Comparison of ENCODE assay signal across 24 cellular contexts in the genomic region with DNA sequence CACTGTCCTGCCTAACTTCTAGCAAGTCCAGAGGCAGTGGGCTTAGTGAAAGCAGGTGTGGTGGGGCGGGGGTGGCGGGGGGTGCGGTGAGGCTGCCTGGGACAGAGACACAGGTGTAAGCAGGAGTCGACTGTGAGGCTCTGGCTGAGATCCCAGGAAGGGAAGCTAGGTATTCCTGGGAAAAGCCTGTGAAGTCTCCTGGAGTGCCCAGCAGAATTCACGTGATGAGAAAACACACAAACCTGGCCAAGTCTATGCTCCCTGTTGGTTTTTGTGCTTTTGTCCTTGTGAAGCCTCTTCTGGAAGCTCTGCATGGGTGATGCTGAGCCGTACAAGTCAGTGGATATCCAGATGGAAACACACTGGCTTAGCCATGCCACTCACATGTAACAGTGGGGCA. TPM values are rescaled to one million over a fixed set of nuclear protein-coding genes. Genes with fewer than 3 reads are reported as not detected.
A peak's percentile ranks its signal among the peaks of the same experiment; 100 is the strongest.
DNase-seq lines count a peak whose midpoint lies in the region; ATAC-seq and TF ChIP-seq lines count a peak whose summit lies in the region.
"Had no signal": no experiment of that assay in that cellular context is flagged by ENCODE, and none has a peak within 500 bp of the region (broad histone marks: within the 10 kb centered on the region; RNA-seq: fewer than 3 reads in every experiment).

No MANE protein-coding gene starts in this region.

- no peak overlapping the region for H3K9ac ChIP-seq in endodermal cell (ENCODE audit: extremely low read depth, low read length, poor library complexity, severe bottlenecking)
- H3K9ac ChIP-seq: GM23248 had no signal

- H3K4me3 Mint-ChIP-seq in endodermal cell (no peak overlapping the region), progenitor cell of endocrine pancreas (ENCODE audit: low read depth) (no peak overlapping the region)
- H3K4me3 Mint-ChIP-seq: activated CD4-positive, alpha-beta memory T cell treated with anti-CD3 and anti-CD28 coated beads for 36 hours; WTC11 had no signal

- H3K27ac Mint-ChIP-seq in endodermal cell, result no peak overlapping the region
- H3K27ac Mint-ChIP-seq in progenitor cell of endocrine pancreas, result no peak overlapping the region
- H3K27ac Mint-ChIP-seq: activated CD4-positive, alpha-beta memory T cell treated with anti-CD3 and anti-CD28 coated beads for 36 hours had no signal

- TF ChIP-seq POLR2A in thyroid gland (IDR thresholded peaks at IDR 0.05), result no peak

- TF ChIP-seq CTCF in endodermal cell (conservative IDR thresholded peaks at IDR 0.05) (no peak), thyroid gland (IDR thresholded peaks at IDR 0.05) (no peak), progenitor cell of endocrine pancreas (IDR thresholded peaks at IDR 0.05; ENCODE audit: unreplicated experiment) (no peak)

- H3K27me3 Mint-ChIP-seq in endodermal cell (ENCODE audit: insufficient read depth) (peaks cover 13% of the 10 kb centered on the region), progenitor cell of endocrine pancreas (no peaks in the 10 kb centered on the region)
- H3K27me3 Mint-ChIP-seq: activated CD4-positive, alpha-beta memory T cell treated with anti-CD3 and anti-CD28 coated beads for 36 hours had no signal

- H3K27me3 ChIP-seq in endodermal cell (ENCODE audit: control insufficient read depth, insufficient read depth, low read length, poor library complexity, severe bottlenecking) (peaks cover 8% of the 10 kb centered on the region), thyroid gland (no peaks in the 10 kb centered on the region)
- H3K27me3 ChIP-seq: dorsolateral prefrontal cortex, SJCRH30 had no signal

- H3K9me3 Mint-ChIP-seq in endodermal cell, result no peaks in the 10 kb centered on the region
- H3K9me3 Mint-ChIP-seq in progenitor cell of endocrine pancreas (ENCODE audit: low read depth), result no peaks in the 10 kb centered on the region
- H3K9me3 Mint-ChIP-seq: activated CD4-positive, alpha-beta memory T cell treated with anti-CD3 and anti-CD28 coated beads for 36 hours; WTC11 had no signal

- H3K9me3 ChIP-seq in endodermal cell (ENCODE audit: control insufficient read depth, low read length), result no peaks in the 10 kb centered on the region
- H3K9me3 ChIP-seq in thyroid gland, result no peaks in the 10 kb centered on the region
- H3K9me3 ChIP-seq: neutrophil, SJCRH30 had no signal

- 43 to 77% methylated on average over 2 to 6 of the region's 6 CpGs for WGBS in endodermal cell (ENCODE audit: insufficient coverage in 1 of 2, insufficient read length in 1 of 2), 2 experiments
- WGBS in thyroid gland, 2 donors, result 37 to 63% methylated on average over 5 of the region's 6 CpGs

- no peak overlapping the region for H3K27ac ChIP-seq in endodermal cell (ENCODE audit: low read depth, low read length)
- H3K27ac ChIP-seq in thyroid gland, result peak overlapping the region in 1 of 3 donors; percentile 5
- H3K27ac ChIP-seq: GM23248, neutrophil, SJCRH30 had no signal

- no peak for ATAC-seq in HG03135 (IDR thresholded peaks at IDR 0.05; ENCODE audit: unreplicated experiment)
- ATAC-seq: K562, WTC11 had no signal

- no peaks in the 10 kb centered on the region for H3K36me3 ChIP-seq in endodermal cell (ENCODE audit: control insufficient read depth, insufficient read depth, low read length)
- H3K36me3 ChIP-seq in thyroid gland, result no peaks in the 10 kb centered on the region
- H3K36me3 ChIP-seq: neutrophil had no signal

- H3K4me3 ChIP-seq in endodermal cell (ENCODE audit: low read length) (no peak overlapping the region), thyroid gland (replicated peaks in 1 of 3) (no peak overlapping the region)
- H3K4me3 ChIP-seq: dorsolateral prefrontal cortex, GM23248, K562, SJCRH30 had no signal

- H3K4me1 Mint-ChIP-seq in endodermal cell (peaks cover 14% of the 10 kb centered on the region), progenitor cell of endocrine pancreas (ENCODE audit: low read depth) (peaks cover 23% of the 10 kb centered on the region)

- no peaks in the 10 kb centered on the region for H3K36me3 Mint-ChIP-seq in endodermal cell (ENCODE audit: low read depth)
- peaks cover 8% of the 10 kb centered on the region for H3K36me3 Mint-ChIP-seq in progenitor cell of endocrine pancreas (ENCODE audit: insufficient read depth)
- H3K36me3 Mint-ChIP-seq: WTC11 had no signal

- peak; percentile 43 for DNase-seq in activated CD8-positive, alpha-beta memory T cell treated with anti-CD3 and anti-CD28 coated beads for 24 hours
- DNase-seq in activated CD8-positive, alpha-beta memory T cell treated with anti-CD3 and anti-CD28 coated beads, Interleukin-2, amount 50 U/mL, for 48 hours, result no peak
- DNase-seq in NCI-H2196 treated with DMSO at 0.1 percent for 48 hours (lab: John Stamatoyannopoulos, UW; ENCODE audit: unreplicated experiment) (peak; percentile 20), endodermal cell (peak; percentile 35), thyroid gland (peak; percentile 57 to 66), MV-4-11 (lab: John Stamatoyannopoulos, UW) (no peak), progenitor cell of endocrine pancreas (ENCODE audit: low spot score, unreplicated experiment) (no peak)
- DNase-seq: activated CD4-positive, alpha-beta memory T cell treated with anti-CD3 and anti-CD28 coated beads for 36 hours; amygdala; C1 segment of cervical spinal cord; DMS 273 treated with DMSO at 0.1 percent for 48 hours; dorsolateral prefrontal cortex; GF-D8; GM23248; hippocampal formation; NCI-H2081 treated with DMSO at 0.1 percent for 48 hours; NCI-H774; OCI-M1; SJCRH30; substantia nigra had no signal

- H3K4me1 ChIP-seq in endodermal cell (ENCODE audit: control insufficient read depth, insufficient read depth, low read length) (no peaks in the 10 kb centered on the region), thyroid gland (peaks cover 41 to 53% of the 10 kb centered on the region in 2 donors)

- intact Hi-C loops in thyroid gland (cut with DNase I), result loop anchor here (10.0 kb wide), 1 partner anchor 53 kb away; no protein-coding TSS in a partner anchor

RNA-seq across cellular contexts. Expression of a gene that starts 5.3 kb away (rescaled TPM):
- total RNA-seq in endodermal cell (10 to 100 TPM; 41.6 to 63.5 TPM), thyroid gland (10 to 100 TPM; 26.2 to 48.9 (median 42.3) TPM), progenitor cell of endocrine pancreas (92.4 and 95.2 TPM in 2 replicates)
- polyA plus RNA-seq in endodermal cell (2013, experiment 1 of 2), result 85.8 TPM
- polyA plus RNA-seq in endodermal cell (2013, experiment 2 of 2), result 77.5 TPM

Comparison
In these comparisons a context has a peak if more than half of its experiments do, and no peak if none do; other contexts are left out.
1. DNase-seq: peak in activated CD8-positive, alpha-beta memory T cell treated with anti-CD3 and anti-CD28 coated beads for 24 hours (single experiment), NCI-H2196 treated with DMSO at 0.1 percent for 48 hours (single experiment), endodermal cell (single experiment) and thyroid gland (2 of 2); none in activated CD8-positive, alpha-beta memory T cell treated with anti-CD3 and anti-CD28 coated beads, Interleukin-2, amount 50 U/mL, for 48 hours (single experiment), MV-4-11 (single experiment) and progenitor cell of endocrine pancreas (single experiment).